Comparison of ENCODE assay signal across 8 cellular contexts in the genomic region with DNA sequence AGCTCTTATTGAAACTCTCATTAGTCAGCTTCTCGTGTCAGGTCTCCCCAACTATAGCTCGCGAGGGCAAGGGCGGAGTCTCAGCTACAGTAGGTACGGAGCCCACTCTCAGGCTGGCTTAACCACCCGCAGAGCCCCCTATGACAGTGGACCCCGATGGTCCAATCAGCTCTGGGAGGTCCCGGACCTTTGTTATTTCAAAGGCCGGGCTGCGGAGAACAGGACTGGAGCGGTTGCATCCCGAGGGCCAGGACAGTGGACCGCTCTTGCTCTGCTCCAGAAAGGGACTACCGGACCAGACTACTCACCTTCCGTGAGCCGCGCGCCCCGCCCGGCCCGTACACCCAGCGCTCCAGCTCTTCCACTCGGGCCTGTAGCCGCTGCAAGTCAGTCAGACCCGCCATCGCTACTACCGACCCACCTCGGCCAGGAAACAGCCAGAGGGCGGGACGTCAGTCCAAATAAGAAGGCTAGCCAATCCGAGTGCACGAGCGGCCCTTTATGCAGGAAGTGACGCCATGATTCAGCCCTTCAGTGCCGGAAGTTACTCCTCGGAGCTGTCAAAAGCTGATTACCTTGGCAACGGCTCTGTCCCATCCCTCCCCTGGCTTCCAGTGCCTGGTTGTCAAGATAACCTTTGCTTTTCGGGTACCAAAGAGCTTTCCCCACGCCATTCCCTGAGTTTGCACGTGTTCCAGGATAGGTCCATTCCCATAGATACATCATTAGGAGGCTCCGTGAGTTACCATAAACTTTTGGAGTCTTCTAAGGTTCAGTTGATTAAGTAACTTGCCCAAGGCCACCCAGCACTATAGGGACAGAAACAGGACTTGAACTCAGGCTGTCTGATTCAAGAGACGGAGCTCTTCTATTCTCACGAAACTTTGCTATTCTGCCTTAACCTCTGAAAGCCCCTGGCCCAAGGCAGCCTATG. TPM values are rescaled to one million over a fixed set of nuclear protein-coding genes. Genes with fewer than 3 reads are reported as not detected.
DNase-seq lines count a peak whose midpoint lies in the region; ATAC-seq and TF ChIP-seq lines count a peak whose summit lies in the region.

A gene (minus strand): TSS at position 435 of the 934 bp plus-strand sequence. CDS start 31 bp downstream, at position 404.

- peak within 1 kb of the TSS; percentile 93 to 98 (median 96) for H3K4me3 Mint-ChIP-seq in CD4-positive, alpha-beta memory T cell
- H3K4me3 Mint-ChIP-seq in effector memory CD8-positive, alpha-beta T cell = peak within 1 kb of the TSS; percentile 85 to 97
- H3K4me3 Mint-ChIP-seq in memory B cell = peak within 1 kb of the TSS; percentile 95

- peaks cover 29% of the 10 kb centered on the region for H3K27me3 ChIP-seq in CD4-positive, alpha-beta memory T cell (ENCODE audit: insufficient read depth, low read length)
- H3K27me3 ChIP-seq in HL-60 (ENCODE audit: insufficient read depth, poor library complexity, severe bottlenecking) = peaks cover 29% of the 10 kb centered on the region

- intact Hi-C loops in CD4-positive, alpha-beta memory T cell (cut with micrococcal nuclease) = loop anchor here (1.0 kb wide), 2 partner anchors 8 kb away; a partner anchor contains a TSS

- H3K27ac ChIP-seq in CD4-positive, alpha-beta memory T cell (ENCODE audit: low read depth, low read length) = peak within 1 kb of the TSS; percentile 69
- peak within 1 kb of the TSS; percentile 55 for H3K27ac ChIP-seq in HL-60 (replicated peaks)

- H3K27ac Mint-ChIP-seq in CD4-positive, alpha-beta memory T cell = peak within 1 kb of the TSS; percentile 82 to 98 (median 95)
- H3K27ac Mint-ChIP-seq in effector memory CD8-positive, alpha-beta T cell = peak within 1 kb of the TSS; percentile 90 to 91
- H3K27ac Mint-ChIP-seq in memory B cell = peak within 1 kb of the TSS; percentile 54

- peak within 1 kb of the TSS; percentile 71 to 90 for H3K4me3 ChIP-seq in CD4-positive, alpha-beta memory T cell (ENCODE audit: low read length in 2 of 2)
- peak within 1 kb of the TSS; percentile 94 for H3K4me3 ChIP-seq in HL-60 (replicated peaks; ENCODE audit: insufficient read depth, low read length)

- POLR2A ChIA-PET in CD4-positive, alpha-beta memory T cell (lab: Charles Lee; ENCODE audit: partially characterized antibody) = interaction anchor here (0.7 to 3.4 kb wide), 17 partner anchors 9 to 1173 kb away, joined by 3 to 47 read pairs (median 5); a partner anchor contains a TSS

- ATAC-seq in GM19455 (IDR thresholded peaks at IDR 0.05; ENCODE audit: unreplicated experiment) = peak; percentile 98
- peak; percentile 99 for ATAC-seq in effector memory CD8-positive, alpha-beta T cell (replicated peaks)
- peak; percentile 99 for ATAC-seq in memory B cell (ENCODE audit: low read depth)

- H3K4me1 Mint-ChIP-seq in CD4-positive, alpha-beta memory T cell = peaks cover 17 to 41% (median 29%) of the 10 kb centered on the region in 4 donors
- H3K4me1 Mint-ChIP-seq in effector memory CD8-positive, alpha-beta T cell (ENCODE audit: low read depth in 2 of 2) = peaks cover 22 to 24% of the 10 kb centered on the region in 2 donors
- peaks cover 25% of the 10 kb centered on the region for H3K4me1 Mint-ChIP-seq in memory B cell

- peaks cover 20 to 40% of the 10 kb centered on the region in 2 donors for H3K36me3 Mint-ChIP-seq in CD4-positive, alpha-beta memory T cell
- peaks cover 21% of the 10 kb centered on the region for H3K36me3 Mint-ChIP-seq in effector memory CD8-positive, alpha-beta T cell (ENCODE audit: insufficient read depth)
- H3K36me3 Mint-ChIP-seq in memory B cell = peaks cover 15% of the 10 kb centered on the region

- no peaks in the 10 kb centered on the region for H3K9me3 ChIP-seq in CD4-positive, alpha-beta memory T cell (ENCODE audit: control insufficient read depth in 1 of 2, low read length in 2 of 2)

- peaks cover 0 to 3% (median 0%) of the 10 kb centered on the region in 8 donors for H3K9me3 Mint-ChIP-seq in CD4-positive, alpha-beta memory T cell
- H3K9me3 Mint-ChIP-seq in effector memory CD8-positive, alpha-beta T cell = no peaks in the 10 kb centered on the region
- no peaks in the 10 kb centered on the region for H3K9me3 Mint-ChIP-seq in memory B cell

- TF ChIP-seq CTCF in HL-60 (IDR thresholded peaks at IDR 0.05; ENCODE audit: insufficient read depth, low read length) = no peak

- DNase-seq in CD4-positive, alpha-beta memory T cell = peak; percentile 89 to 97 (median 93)
- DNase-seq in HL-60 (ENCODE audit: low read depth in 1 of 2, low spot score in 1 of 2) = peak; percentile 85 to 96
- peak; percentile 70 for DNase-seq in NK-92 (lab: John Stamatoyannopoulos, UW; ENCODE audit: unreplicated experiment)
- peak; percentile 80 to 81 for DNase-seq in activated CD8-positive, alpha-beta memory T cell treated with anti-CD3 and anti-CD28 coated beads for 1 hour (ENCODE audit: extremely low read depth in 1 of 2, low read depth in 1 of 2)
- DNase-seq in effector memory CD8-positive, alpha-beta T cell = peak; percentile 86 to 91 (median 89)
- peak; percentile 71 to 86 for DNase-seq in memory B cell (ENCODE audit: low spot score in 2 of 2)
- peak; percentile 76 for DNase-seq in stimulated activated CD8-positive, alpha-beta memory T cell treated with anti-CD3 and anti-CD28 coated beads, Interleukin-12 subunit alpha, Interleukin-12 subunit beta, amount 100 ng/mL, for 24 hours (ENCODE audit: extremely low read depth)

- H3K36me3 ChIP-seq in CD4-positive, alpha-beta memory T cell (ENCODE audit: insufficient read depth, low read length) = peaks cover 20% of the 10 kb centered on the region

- CTCF ChIA-PET in CD4-positive, alpha-beta memory T cell (lab: Charles Lee; ENCODE audit: partially characterized antibody) = interaction anchor here (0.7 to 2.4 kb wide), 16 partner anchors 9 to 216 kb away, joined by 3 to 33 read pairs (median 5); a partner anchor contains a TSS

- peaks cover 27% of the 10 kb centered on the region for H3K4me1 ChIP-seq in CD4-positive, alpha-beta memory T cell (ENCODE audit: insufficient read depth, low read length)

- peaks cover 19 to 26% of the 10 kb centered on the region in 2 donors for H3K27me3 Mint-ChIP-seq in CD4-positive, alpha-beta memory T cell
- H3K27me3 Mint-ChIP-seq in effector memory CD8-positive, alpha-beta T cell = peaks cover 26 to 41% of the 10 kb centered on the region in 2 donors
- peaks cover 16% of the 10 kb centered on the region for H3K27me3 Mint-ChIP-seq in memory B cell

RNA-seq across cellular contexts. Expression of the gene that starts here (rescaled TPM):
- 10 to 100 TPM; 57.8 to 62.0 TPM for total RNA-seq in CD4-positive, alpha-beta memory T cell
- polyA plus RNA-seq in CD4-positive, alpha-beta memory T cell = 100 to 1,000 TPM; 112 to 144 TPM

Comparison
In these comparisons a context has a peak if more than half of its experiments do, and no peak if none do; other contexts are left out.
1. Peak in every context shown above with its lines: DNase-seq, ATAC-seq, H3K4me3 ChIP-seq and H3K27ac ChIP-seq.